1 cellular context compared by ENCODE assay signal in the genomic region with DNA sequence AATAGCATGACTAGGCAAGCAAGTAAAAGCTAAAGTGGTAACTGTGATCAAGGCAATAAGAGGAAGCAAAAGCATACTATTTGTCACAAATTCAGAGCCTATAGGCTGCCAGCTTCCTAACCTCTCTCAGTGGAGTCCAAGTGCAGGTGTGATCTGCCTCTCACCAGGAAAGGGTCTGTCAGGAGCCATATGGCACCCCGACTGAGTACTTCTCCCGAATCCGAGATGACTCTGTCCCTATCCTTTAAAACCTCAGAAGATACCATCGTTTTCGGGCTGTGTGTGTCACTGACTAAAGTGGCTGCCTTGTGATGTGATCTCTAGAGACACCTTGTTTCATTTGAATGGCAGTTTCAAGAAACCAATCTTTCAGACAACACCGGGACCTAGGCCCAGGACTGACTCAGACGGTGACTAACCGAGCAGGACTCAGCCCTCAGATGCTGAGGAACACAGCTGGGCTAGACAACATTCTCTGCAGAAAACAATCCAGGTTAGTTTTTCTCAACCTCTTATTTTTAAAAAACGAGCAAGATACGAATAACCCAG.
A peak's percentile ranks its signal among the peaks of the same experiment; 100 is the strongest.
TF ChIP-seq lines count a peak whose summit lies in the region.

No MANE protein-coding gene starts in this region.

TF ChIP-seq in GM12878, 131 proteins besides CTCF, POLR2A, EP300 and RAD21 (continued from another document and continues in another):
- TF ChIP-seq, protein P1, sequence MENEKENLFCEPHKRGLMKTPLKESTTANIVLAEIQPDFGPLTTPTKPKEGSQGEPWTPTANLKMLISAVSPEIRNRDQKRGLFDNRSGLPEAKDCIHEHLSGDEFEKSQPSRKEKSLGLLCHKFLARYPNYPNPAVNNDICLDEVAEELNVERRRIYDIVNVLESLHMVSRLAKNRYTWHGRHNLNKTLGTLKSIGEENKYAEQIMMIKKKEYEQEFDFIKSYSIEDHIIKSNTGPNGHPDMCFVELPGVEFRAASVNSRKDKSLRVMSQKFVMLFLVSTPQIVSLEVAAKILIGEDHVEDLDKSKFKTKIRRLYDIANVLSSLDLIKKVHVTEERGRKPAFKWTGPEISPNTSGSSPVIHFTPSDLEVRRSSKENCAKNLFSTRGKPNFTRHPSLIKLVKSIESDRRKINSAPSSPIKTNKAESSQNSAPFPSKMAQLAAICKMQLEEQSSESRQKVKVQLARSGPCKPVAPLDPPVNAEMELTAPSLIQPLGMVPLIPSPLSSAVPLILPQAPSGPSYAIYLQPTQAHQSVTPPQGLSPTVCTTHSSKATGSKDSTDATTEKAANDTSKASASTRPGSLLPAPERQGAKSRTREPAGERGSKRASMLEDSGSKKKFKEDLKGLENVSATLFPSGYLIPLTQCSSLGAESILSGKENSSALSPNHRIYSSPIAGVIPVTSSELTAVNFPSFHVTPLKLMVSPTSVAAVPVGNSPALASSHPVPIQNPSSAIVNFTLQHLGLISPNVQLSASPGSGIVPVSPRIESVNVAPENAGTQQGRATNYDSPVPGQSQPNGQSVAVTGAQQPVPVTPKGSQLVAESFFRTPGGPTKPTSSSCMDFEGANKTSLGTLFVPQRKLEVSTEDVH (IDR thresholded peaks at IDR 0.05; ENCODE audit: low read depth, partially characterized antibody): no peak
- no peak for TF ChIP-seq ZBTB4 (CRISPR knock-in tag; IDR thresholded peaks at IDR 0.05)
- no peak for TF ChIP-seq KAT2A (conservative IDR thresholded peaks at IDR 0.05; ENCODE audit: control insufficient read depth, low read depth, low read length)
- no peak; the same call in 1 of the 2 replicates for TF ChIP-seq ATF2 (IDR thresholded peaks at IDR 0.05; ENCODE audit: low read length)
- peak; percentile 65; the same call in 1 of the 2 replicates for TF ChIP-seq ZNF592 (IDR thresholded peaks at IDR 0.05)
- TF ChIP-seq TCF3 (IDR thresholded peaks at IDR 0.05; ENCODE audit: borderline replicate concordance, insufficient read depth, low read depth, low read length): peak; percentile 9; the same call in 1 of the 2 replicates
- peak; percentile 71 for TF ChIP-seq RUNX3 (IDR thresholded peaks at IDR 0.05; ENCODE audit: low read length)
- TF ChIP-seq, protein P2, sequence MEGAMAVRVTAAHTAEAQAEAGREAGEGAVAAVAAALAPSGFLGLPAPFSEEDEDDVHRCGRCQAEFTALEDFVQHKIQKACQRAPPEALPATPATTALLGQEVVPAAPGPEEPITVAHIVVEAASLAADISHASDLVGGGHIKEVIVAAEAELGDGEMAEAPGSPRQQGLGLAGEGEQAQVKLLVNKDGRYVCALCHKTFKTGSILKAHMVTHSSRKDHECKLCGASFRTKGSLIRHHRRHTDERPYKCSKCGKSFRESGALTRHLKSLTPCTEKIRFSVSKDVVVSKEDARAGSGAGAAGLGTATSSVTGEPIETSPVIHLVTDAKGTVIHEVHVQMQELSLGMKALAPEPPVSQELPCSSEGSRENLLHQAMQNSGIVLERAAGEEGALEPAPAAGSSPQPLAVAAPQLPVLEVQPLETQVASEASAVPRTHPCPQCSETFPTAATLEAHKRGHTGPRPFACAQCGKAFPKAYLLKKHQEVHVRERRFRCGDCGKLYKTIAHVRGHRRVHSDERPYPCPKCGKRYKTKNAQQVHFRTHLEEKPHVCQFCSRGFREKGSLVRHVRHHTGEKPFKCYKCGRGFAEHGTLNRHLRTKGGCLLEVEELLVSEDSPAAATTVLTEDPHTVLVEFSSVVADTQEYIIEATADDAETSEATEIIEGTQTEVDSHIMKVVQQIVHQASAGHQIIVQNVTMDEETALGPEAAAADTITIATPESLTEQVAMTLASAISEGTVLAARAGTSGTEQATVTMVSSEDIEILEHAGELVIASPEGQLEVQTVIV (IDR thresholded peaks at IDR 0.05; ENCODE audit: borderline replicate concordance, partially characterized antibody): no peak
- peak; percentile 48 for TF ChIP-seq MTA2 (IDR thresholded peaks at IDR 0.05; ENCODE audit: low read depth)
- TF ChIP-seq FOXM1 (IDR thresholded peaks at IDR 0.05; ENCODE audit: low read depth, low read length): no peak
- TF ChIP-seq CBFB (IDR thresholded peaks at IDR 0.05; ENCODE audit: low read depth): peak; percentile 61; the same call in 1 of the 2 replicates
- TF ChIP-seq KLF5 (IDR thresholded peaks at IDR 0.05; ENCODE audit: partially characterized antibody): no peak
- TF ChIP-seq, protein P3, sequence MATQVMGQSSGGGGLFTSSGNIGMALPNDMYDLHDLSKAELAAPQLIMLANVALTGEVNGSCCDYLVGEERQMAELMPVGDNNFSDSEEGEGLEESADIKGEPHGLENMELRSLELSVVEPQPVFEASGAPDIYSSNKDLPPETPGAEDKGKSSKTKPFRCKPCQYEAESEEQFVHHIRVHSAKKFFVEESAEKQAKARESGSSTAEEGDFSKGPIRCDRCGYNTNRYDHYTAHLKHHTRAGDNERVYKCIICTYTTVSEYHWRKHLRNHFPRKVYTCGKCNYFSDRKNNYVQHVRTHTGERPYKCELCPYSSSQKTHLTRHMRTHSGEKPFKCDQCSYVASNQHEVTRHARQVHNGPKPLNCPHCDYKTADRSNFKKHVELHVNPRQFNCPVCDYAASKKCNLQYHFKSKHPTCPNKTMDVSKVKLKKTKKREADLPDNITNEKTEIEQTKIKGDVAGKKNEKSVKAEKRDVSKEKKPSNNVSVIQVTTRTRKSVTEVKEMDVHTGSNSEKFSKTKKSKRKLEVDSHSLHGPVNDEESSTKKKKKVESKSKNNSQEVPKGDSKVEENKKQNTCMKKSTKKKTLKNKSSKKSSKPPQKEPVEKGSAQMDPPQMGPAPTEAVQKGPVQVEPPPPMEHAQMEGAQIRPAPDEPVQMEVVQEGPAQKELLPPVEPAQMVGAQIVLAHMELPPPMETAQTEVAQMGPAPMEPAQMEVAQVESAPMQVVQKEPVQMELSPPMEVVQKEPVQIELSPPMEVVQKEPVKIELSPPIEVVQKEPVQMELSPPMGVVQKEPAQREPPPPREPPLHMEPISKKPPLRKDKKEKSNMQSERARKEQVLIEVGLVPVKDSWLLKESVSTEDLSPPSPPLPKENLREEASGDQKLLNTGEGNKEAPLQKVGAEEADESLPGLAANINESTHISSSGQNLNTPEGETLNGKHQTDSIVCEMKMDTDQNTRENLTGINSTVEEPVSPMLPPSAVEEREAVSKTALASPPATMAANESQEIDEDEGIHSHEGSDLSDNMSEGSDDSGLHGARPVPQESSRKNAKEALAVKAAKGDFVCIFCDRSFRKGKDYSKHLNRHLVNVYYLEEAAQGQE (IDR thresholded peaks at IDR 0.05; ENCODE audit: low read depth, low read length): no peak
- TF ChIP-seq NFIC (IDR thresholded peaks at IDR 0.05; ENCODE audit: low read depth, low read length): no peak
- no peak for TF ChIP-seq RB1 (IDR thresholded peaks at IDR 0.05; ENCODE audit: borderline replicate concordance)
- TF ChIP-seq ZSCAN29 (IDR thresholded peaks at IDR 0.05): no peak
- TF ChIP-seq ZNF384 (IDR thresholded peaks at IDR 0.05; ENCODE audit: borderline replicate concordance, low read depth, low read length): no peak
- peak; percentile 31 for TF ChIP-seq DPF2 (IDR thresholded peaks at IDR 0.05)
- TF ChIP-seq, protein P4, sequence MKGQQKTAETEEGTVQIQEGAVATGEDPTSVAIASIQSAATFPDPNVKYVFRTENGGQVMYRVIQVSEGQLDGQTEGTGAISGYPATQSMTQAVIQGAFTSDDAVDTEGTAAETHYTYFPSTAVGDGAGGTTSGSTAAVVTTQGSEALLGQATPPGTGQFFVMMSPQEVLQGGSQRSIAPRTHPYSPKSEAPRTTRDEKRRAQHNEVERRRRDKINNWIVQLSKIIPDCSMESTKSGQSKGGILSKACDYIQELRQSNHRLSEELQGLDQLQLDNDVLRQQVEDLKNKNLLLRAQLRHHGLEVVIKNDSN (IDR thresholded peaks at IDR 0.05; ENCODE audit: borderline replicate concordance, extremely low read length, insufficient read depth, low read depth, low read length): no peak
- peak; percentile 57; the same call in 1 of the 2 replicates for TF ChIP-seq JUNB (IDR thresholded peaks at IDR 0.05)
- TF ChIP-seq ATF7 (IDR thresholded peaks at IDR 0.05; ENCODE audit: low read depth): peak; percentile 56
- no peak for TF ChIP-seq MYC (IDR thresholded peaks at IDR 0.05; ENCODE audit: insufficient read depth, insufficient read length, insufficient replicate concordance, low read length, severe bottlenecking)
- no peak for TF ChIP-seq USF2 (IDR thresholded peaks at IDR 0.05; ENCODE audit: borderline replicate concordance, low read depth, low read length)
- TF ChIP-seq HSF1 (IDR thresholded peaks at IDR 0.05; ENCODE audit: low read depth, low read length): no peak
- no peak for TF ChIP-seq HCFC1 (IDR thresholded peaks at IDR 0.05; ENCODE audit: low read length)
- TF ChIP-seq TBL1XR1 (IDR thresholded peaks at IDR 0.05; ENCODE audit: low read depth, low read length): peak; percentile 41; the same call in 1 of the 2 replicates
- TF ChIP-seq KDM1A (IDR thresholded peaks at IDR 0.05; ENCODE audit: borderline replicate concordance): no peak
- no peak for TF ChIP-seq PAX8 (IDR thresholded peaks at IDR 0.05)
- TF ChIP-seq CREB1 (IDR thresholded peaks at IDR 0.05; ENCODE audit: low read depth): peak; percentile 22
